ENCODE assay signal across 8 cellular contexts in the genomic region with DNA sequence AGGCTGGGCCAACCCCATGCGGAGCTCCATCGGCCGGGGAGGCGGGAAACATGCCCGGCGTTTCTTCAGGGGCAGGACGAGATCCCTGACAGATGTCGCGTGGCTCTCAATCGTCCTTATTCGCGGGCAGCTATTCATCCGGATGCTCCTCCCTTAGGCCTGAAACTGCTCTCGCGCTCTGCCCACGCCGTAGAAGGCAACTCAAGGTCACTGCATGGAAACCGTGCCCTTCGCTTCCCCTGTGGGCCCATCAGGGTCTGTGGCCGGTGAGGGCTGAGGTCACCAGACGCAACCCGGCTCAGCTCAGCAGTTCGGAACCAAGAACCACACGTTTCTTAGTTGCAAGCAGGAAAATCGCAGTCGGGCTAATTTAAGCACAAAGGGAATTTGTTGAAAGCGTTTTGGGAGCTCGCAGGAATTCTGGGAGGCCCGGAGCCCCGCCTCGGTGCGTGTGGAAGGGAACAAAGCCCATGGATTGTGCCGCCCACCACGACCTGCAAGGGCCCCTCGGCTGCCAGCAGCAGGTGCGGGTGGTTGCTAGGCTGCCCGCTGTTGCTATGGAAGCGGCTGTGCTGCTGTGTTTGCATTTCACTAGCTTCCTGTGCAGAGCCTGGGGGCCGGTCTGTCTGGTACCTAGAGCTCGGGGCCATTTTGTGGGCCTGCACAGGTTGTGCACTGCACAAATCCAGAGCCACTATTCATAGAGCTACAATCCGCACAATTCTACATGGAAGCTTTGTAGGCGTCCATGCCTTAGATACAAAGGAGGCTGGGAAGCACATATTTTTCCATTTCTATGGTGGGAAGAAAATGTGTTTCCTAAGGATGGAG. TPM values are rescaled to one million over a fixed set of nuclear protein-coding genes. Genes with fewer than 3 reads are reported as not detected.
DNase-seq lines count a peak whose midpoint lies in the region; ATAC-seq and TF ChIP-seq lines count a peak whose summit lies in the region.

No MANE protein-coding gene starts in this region.

- intact Hi-C loops in right cardiac atrium (cut with DNase I) = loop anchor here in 2 of 4 donors (5.0 to 10.0 kb wide), 2 partner anchors 65 to 227 kb away; no protein-coding TSS in a partner anchor

- no peaks in the 10 kb centered on the region for H3K36me3 ChIP-seq in HUES64 (ENCODE audit: insufficient read depth, low read length)

- peak overlapping the region; percentile 86 for H3K9ac ChIP-seq in HUES64 (ENCODE audit: low read depth, low read length)

- H3K4me1 Mint-ChIP-seq in activated naive CD8-positive, alpha-beta T cell treated with anti-CD3 and anti-CD28 coated beads for 36 hours = peaks cover 12% of the 10 kb centered on the region

- peak overlapping the region; percentile 79 for H3K4me3 Mint-ChIP-seq in activated naive CD8-positive, alpha-beta T cell treated with anti-CD3 and anti-CD28 coated beads for 36 hours

- WGBS in HUES64 = 9% methylated on average over 42 of the region's 42 CpGs
- 24% methylated on average over 42 of the region's 42 CpGs for WGBS in right cardiac atrium

- peak overlapping the region; percentile 49 for H3K4me3 ChIP-seq in HUES64 (ENCODE audit: low read length)
- peak overlapping the region; percentile 3 for H3K4me3 ChIP-seq in right cardiac atrium (ENCODE audit: low read length)

- H3K9me3 ChIP-seq in HUES64 (ENCODE audit: insufficient read depth, low read depth, low read length) = no peaks in the 10 kb centered on the region
- H3K9me3 ChIP-seq in right cardiac atrium (ENCODE audit: control insufficient read depth, low read length) = no peaks in the 10 kb centered on the region

- H3K9me3 Mint-ChIP-seq in activated naive CD8-positive, alpha-beta T cell treated with anti-CD3 and anti-CD28 coated beads for 36 hours = no peaks in the 10 kb centered on the region

- peak; percentile 40 for DNase-seq in COLO829 (ENCODE audit: low spot score)
- peak; percentile 90 for DNase-seq in GM20000 (ENCODE audit: low spot score)
- DNase-seq in RWPE1 (ENCODE audit: low spot score) = no peak
- peak; percentile 87 for DNase-seq in activated naive CD8-positive, alpha-beta T cell treated with anti-CD3 and anti-CD28 coated beads for 36 hours
- DNase-seq in right cardiac atrium = peak; percentile 55 to 80 (median 77)
- peak; percentile 7 for DNase-seq in renal cortical epithelial cell (ENCODE audit: low read depth)
- no peak for DNase-seq in GDM1 (lab: John Stamatoyannopoulos, UW)

- peak overlapping the region; percentile 99 for H3K27ac Mint-ChIP-seq in activated naive CD8-positive, alpha-beta T cell treated with anti-CD3 and anti-CD28 coated beads for 36 hours

- H3K36me3 Mint-ChIP-seq in activated naive CD8-positive, alpha-beta T cell treated with anti-CD3 and anti-CD28 coated beads for 36 hours = no peaks in the 10 kb centered on the region

- ATAC-seq in right cardiac atrium = peak; percentile 60 to 63

- no peaks in the 10 kb centered on the region for H3K27me3 ChIP-seq in HUES64 (ENCODE audit: insufficient read depth, low read length)
- H3K27me3 ChIP-seq in right cardiac atrium (ENCODE audit: control insufficient read depth, insufficient read depth) = no peaks in the 10 kb centered on the region

- H3K27ac ChIP-seq in HUES64 (ENCODE audit: low read depth, low read length) (peak overlapping the region; percentile 91), RWPE1 (peak overlapping the region; percentile 18; the same call in 1 of the 2 replicates), right cardiac atrium (ENCODE audit: low read length) (peak overlapping the region; percentile 38)

- POLR2A ChIA-PET in RWPE1 (lab: Yijun Ruan, JAX; ENCODE audit: low non-redundant PET) = interaction anchor here (0.8 kb wide), 1 partner anchor 346 kb away, joined by 7 read pairs; no protein-coding TSS in a partner anchor

- TF ChIP-seq CTCF in GM20000 (IDR thresholded peaks at IDR 0.05; ENCODE audit: extremely low read depth, missing control alignments) = no peak
- no peak for TF ChIP-seq CTCF in RWPE1 (conservative IDR thresholded peaks at IDR 0.05; ENCODE audit: low read depth)

- H3K4me1 ChIP-seq in HUES64 (ENCODE audit: insufficient read depth, low read length) (no peaks in the 10 kb centered on the region; the same call in none of the 2 replicates), right cardiac atrium (ENCODE audit: control insufficient read depth, insufficient read depth, low read length) (no peaks in the 10 kb centered on the region)

- CTCF ChIA-PET in RWPE1 (lab: Yijun Ruan, JAX) = interaction anchor here (0.5 to 0.9 kb wide), 3 partner anchors 42 to 232 kb away, joined by 4 to 5 read pairs (median 5); no protein-coding TSS in a partner anchor

- H3K27me3 Mint-ChIP-seq in activated naive CD8-positive, alpha-beta T cell treated with anti-CD3 and anti-CD28 coated beads for 36 hours = no peaks in the 10 kb centered on the region

RNA-seq across cellular contexts. Expression of a gene that starts 6.1 kb away (rescaled TPM):
- not detected for polyA plus RNA-seq in HUES64 (2013, experiment 1 of 2)
- polyA plus RNA-seq in HUES64 (2013, experiment 2 of 2) = not detected
- total RNA-seq in activated naive CD8-positive, alpha-beta T cell treated with anti-CD3 and anti-CD28 coated beads for 36 hours = not detected
- total RNA-seq in right cardiac atrium (under 1 TPM in 3 of 4 donors, not detected in 1; 0.23 to 0.57 (median 0.25) TPM), renal cortical epithelial cell (not detected in 2 replicates)
- polyA plus RNA-seq in right cardiac atrium = 0.38 TPM

RNA-seq across cellular contexts. Expression of a gene that starts 51.5 kb away (rescaled TPM):
- polyA plus RNA-seq in HUES64 (2013, experiment 1 of 2) = not detected
- not detected for polyA plus RNA-seq in HUES64 (2013, experiment 2 of 2)
- total RNA-seq in activated naive CD8-positive, alpha-beta T cell treated with anti-CD3 and anti-CD28 coated beads for 36 hours = not detected
- total RNA-seq in right cardiac atrium = not detected
- polyA plus RNA-seq in right cardiac atrium = not detected
- total RNA-seq in renal cortical epithelial cell = not detected in 2 replicates

RNA-seq across cellular contexts. Expression of a gene that starts 57.0 kb away (rescaled TPM):
- polyA plus RNA-seq in HUES64 (2013, experiment 1 of 2) = not detected
- polyA plus RNA-seq in HUES64 (2013, experiment 2 of 2) = 0.32 TPM
- total RNA-seq in activated naive CD8-positive, alpha-beta T cell treated with anti-CD3 and anti-CD28 coated beads for 36 hours = under 1 TPM; 0.52 to 0.86 TPM
- 10 to 100 TPM; 12.5 to 67.8 (median 36.3) TPM for total RNA-seq in right cardiac atrium
- 70.6 TPM for polyA plus RNA-seq in right cardiac atrium
- not detected in 2 replicates for total RNA-seq in renal cortical epithelial cell

Comparison
In these comparisons a context has a peak if more than half of its experiments do, and no peak if none do; other contexts are left out.
1. DNase-seq: peak in COLO829 (single experiment), GM20000 (single experiment), activated naive CD8-positive, alpha-beta T cell treated with anti-CD3 and anti-CD28 coated beads for 36 hours (single experiment), right cardiac atrium (3 of 3) and renal cortical epithelial cell (single experiment); none in RWPE1 (single experiment) and GDM1 (single experiment).
2. H3K27ac ChIP-seq: peak in every context shown above with its lines; median percentile 91 in HUES64; 38 in right cardiac atrium; 18 in RWPE1.
3. RNA of a gene that starts 57.0 kb away (total RNA-seq): 12.5 to 67.8 TPM in right cardiac atrium; 0.52 to 0.86 TPM in activated naive CD8-positive, alpha-beta T cell treated with anti-CD3 and anti-CD28 coated beads for 36 hours and not detected in renal cortical epithelial cell; every median in the first group is over 4 times any median in the second.